Comparison of ENCODE assay signal across 19 cellular contexts in the genomic region with DNA sequence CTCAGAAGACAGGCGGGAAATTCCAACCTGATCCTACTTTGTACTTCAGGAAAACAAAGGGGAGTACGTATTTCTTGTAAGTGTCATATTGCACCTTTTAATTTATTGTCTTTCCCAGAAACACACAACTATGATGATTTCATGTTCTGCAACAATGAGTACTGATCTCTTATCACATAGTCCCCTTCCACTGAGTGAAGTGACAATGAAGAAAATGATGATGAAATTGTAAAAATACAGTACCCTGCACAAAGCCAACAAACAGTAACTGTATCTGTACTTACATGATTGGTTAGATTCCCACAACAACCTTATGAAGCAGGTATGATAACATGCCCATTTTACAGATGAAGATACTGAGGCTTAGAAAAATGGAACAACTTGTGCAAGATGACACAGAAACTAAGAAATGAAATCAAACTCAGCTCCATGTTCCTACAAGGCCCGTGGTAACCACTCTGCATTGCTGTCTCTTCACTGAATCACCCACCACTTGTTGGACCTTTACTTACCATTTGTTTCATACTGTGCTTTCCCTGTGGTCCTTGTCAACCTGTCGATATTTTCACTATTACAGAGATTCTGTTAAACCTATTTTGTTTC. TPM values are rescaled to one million over a fixed set of nuclear protein-coding genes. Genes with fewer than 3 reads are reported as not detected.
DNase-seq lines count a peak whose midpoint lies in the region; ATAC-seq and TF ChIP-seq lines count a peak whose summit lies in the region.
"Had no signal": no experiment of that assay in that cellular context is flagged by ENCODE, and none has a peak within 500 bp of the region (broad histone marks: within the 10 kb centered on the region; RNA-seq: fewer than 3 reads in every experiment).

No MANE protein-coding gene starts in this region.

- H3K27ac Mint-ChIP-seq in activated T-helper 17 cell treated with anti-CD3 and anti-CD28 coated beads, Interleukin-2, amount 50 U/mL, for 72 hours = no peak overlapping the region
- H3K27ac Mint-ChIP-seq in activated CD8-positive, alpha-beta T cell treated with anti-CD3 and anti-CD28 coated beads, Interleukin-2, amount 10 ng/mL, durations not matched to agents 7 days and 5 days = no peak overlapping the region
- H3K27ac Mint-ChIP-seq: CD14-positive monocyte had no signal

- dilution Hi-C loops in IMR-90 (cut with HindIII; ENCODE audit: low sequenced_read_pairs, unreplicated experiment) = no loop called here

- 92% methylated on average over 2 of the region's 4 CpGs; no CpG with 5 or more reads in 1 of the 2 experiments for WGBS in IMR-90 (ENCODE audit: extremely low coverage in 2 of 2, insufficient read length in 1 of 2), 2 experiments

- POLR2A ChIA-PET in HEK293 (lab: Yijun Ruan, JAX) = no interaction called here
- POLR2A ChIA-PET in IMR-90 (lab: Charles Lee; ENCODE audit: unreplicated experiment) = no interaction called here
- POLR2A ChIA-PET in activated CD8-positive, alpha-beta T cell treated with anti-CD3 and anti-CD28 coated beads, Interleukin-2, amount 10 ng/mL, durations not matched to agents 7 days and 5 days (lab: Charles Lee) = interaction anchor here (0.9 kb wide), 1 partner anchor 9 kb away, joined by 3 read pairs; no protein-coding TSS in a partner anchor

- no peak overlapping the region for H3K4ac ChIP-seq in IMR-90 (ENCODE audit: low read depth, low read length)

- no peak overlapping the region for H4K8ac ChIP-seq in IMR-90 (ENCODE audit: low read depth in 2 of 2, low read length in 2 of 2)

- no peak overlapping the region for H3K9ac ChIP-seq in IMR-90 (ENCODE audit: low read depth, low read length)
- H3K9ac ChIP-seq: BLaER1 had no signal

- in situ Hi-C loops in IMR-90 (cut with MboI; ENCODE audit: low sequenced_read_pairs) = loop anchor here (10.0 kb wide), 1 partner anchor 147 kb away; no protein-coding TSS in a partner anchor

- H4K91ac ChIP-seq in IMR-90 (ENCODE audit: insufficient read depth, low read depth, low read length) = no peak overlapping the region

- no peak overlapping the region for H2AFZ ChIP-seq in IMR-90 (replicated peaks; ENCODE audit: low read length, poor library complexity)

- H3K4me3 Mint-ChIP-seq in activated T-helper 17 cell treated with anti-CD3 and anti-CD28 coated beads, Interleukin-2, amount 50 U/mL, for 72 hours = no peak overlapping the region
- H3K4me3 Mint-ChIP-seq in activated CD8-positive, alpha-beta T cell treated with anti-CD3 and anti-CD28 coated beads, Interleukin-2, amount 10 ng/mL, durations not matched to agents 7 days and 5 days = no peak overlapping the region
- H3K4me3 Mint-ChIP-seq: CD14-positive monocyte; CD4-positive, alpha-beta memory T cell; CD4-positive, CD25-positive, alpha-beta regulatory T cell; CD8-positive, alpha-beta memory T cell had no signal

- intact Hi-C loops in IMR-90 (cut with micrococcal nuclease) = loop anchor here (10.0 kb wide), 1 partner anchor 187 kb away; no protein-coding TSS in a partner anchor

- CTCF ChIA-PET in HEK293 (lab: Yijun Ruan, JAX) (interaction anchor here (2.3 kb wide), 1 partner anchor 11 kb away, joined by 11 read pairs; no protein-coding TSS in a partner anchor), IMR-90 (lab: Yijun Ruan, JAX) (no interaction called here)
- CTCF ChIA-PET in activated CD8-positive, alpha-beta T cell treated with anti-CD3 and anti-CD28 coated beads, Interleukin-2, amount 10 ng/mL, durations not matched to agents 7 days and 5 days (lab: Charles Lee) = interaction anchor here (0.9 to 1.7 kb wide), 5 partner anchors 9 to 76 kb away, joined by 3 to 5 read pairs (median 3); no protein-coding TSS in a partner anchor

- H2BK20ac ChIP-seq in IMR-90 (ENCODE audit: low read depth, low read length) = no peak overlapping the region

- H3K18ac ChIP-seq in IMR-90 (ENCODE audit: low read depth, low read length) = no peak overlapping the region

- 0 out of 2 replicates have a peak overlapping the region, but pooled peaks have one; percentile 22 for H3K14ac ChIP-seq in IMR-90 (replicated peaks; ENCODE audit: low read depth, low read length)

- no peak overlapping the region for H2AK5ac ChIP-seq in IMR-90 (ENCODE audit: low read depth, low read length)

- no peaks in the 10 kb centered on the region for H3K9me3 Mint-ChIP-seq in activated T-helper 17 cell treated with anti-CD3 and anti-CD28 coated beads, Interleukin-2, amount 50 U/mL, for 72 hours
- peaks cover 5% of the 10 kb centered on the region for H3K9me3 Mint-ChIP-seq in activated CD8-positive, alpha-beta T cell treated with anti-CD3 and anti-CD28 coated beads, Interleukin-2, amount 10 ng/mL, durations not matched to agents 7 days and 5 days (ENCODE audit: insufficient read depth)
- H3K9me3 Mint-ChIP-seq: CD14-positive monocyte; CD4-positive, CD25-positive, alpha-beta regulatory T cell; CD8-positive, alpha-beta memory T cell had no signal

- no peak for TF ChIP-seq RAD21 in IMR-90 (IDR thresholded peaks at IDR 0.05; ENCODE audit: low read length)

- no peaks in the 10 kb centered on the region for H3K36me3 Mint-ChIP-seq in activated T-helper 17 cell treated with anti-CD3 and anti-CD28 coated beads, Interleukin-2, amount 50 U/mL, for 72 hours (ENCODE audit: low read depth)
- no peaks in the 10 kb centered on the region for H3K36me3 Mint-ChIP-seq in activated CD8-positive, alpha-beta T cell treated with anti-CD3 and anti-CD28 coated beads, Interleukin-2, amount 10 ng/mL, durations not matched to agents 7 days and 5 days (ENCODE audit: low read depth)
- H3K36me3 Mint-ChIP-seq: CD14-positive monocyte; CD4-positive, alpha-beta memory T cell had no signal

- H2AK9ac ChIP-seq in IMR-90 (replicated peaks; ENCODE audit: low read depth, low read length, poor library complexity) = no peak overlapping the region

- H3K4me3 ChIP-seq in HEK293 (ENCODE audit: low read depth, low read length) (no peak overlapping the region), IMR-90 (ENCODE audit: insufficient read depth, low read depth, low read length) (no peak overlapping the region)
- H3K4me3 ChIP-seq: BLaER1 had no signal

- no peak overlapping the region for H3K56ac ChIP-seq in IMR-90 (ENCODE audit: extremely low read depth, insufficient read depth, low read length)

- no TSS peak for BruUV-seq in IMR-90 (replicated peaks; lab: Mats Ljungman, UMichigan)

- TF ChIP-seq POLR2A in IMR-90 (IDR thresholded peaks at IDR 0.05; ENCODE audit: low read depth, low read length) = no peak

- H3K27ac ChIP-seq in HEK293 (ENCODE audit: extremely low read depth, low read depth, low read length) (no peak overlapping the region), IMR-90 (ENCODE audit: insufficient read depth, low read length) (no peak overlapping the region)
- H3K27ac ChIP-seq: BLaER1 had no signal

- no peak overlapping the region for H4K5ac ChIP-seq in IMR-90 (ENCODE audit: low read depth, low read length)

- no peak overlapping the region for H3K4me2 ChIP-seq in IMR-90 (ENCODE audit: low read depth, low read length)
- H3K4me2 ChIP-seq: BLaER1 had no signal

- no peak overlapping the region for H2BK15ac ChIP-seq in IMR-90 (ENCODE audit: low read depth, low read length)

- no peaks in the 10 kb centered on the region; a peak in 1 of 4 replicates for H3K79me1 ChIP-seq in IMR-90 (ENCODE audit: low read depth in 1 of 2, low read length in 2 of 2)

- no peaks in the 10 kb centered on the region for H4K20me1 ChIP-seq in IMR-90 (ENCODE audit: insufficient read depth, low read length)
- H4K20me1 ChIP-seq: BLaER1 had no signal

- no peaks in the 10 kb centered on the region for H3K27me3 Mint-ChIP-seq in activated T-helper 17 cell treated with anti-CD3 and anti-CD28 coated beads, Interleukin-2, amount 50 U/mL, for 72 hours
- H3K27me3 Mint-ChIP-seq in activated CD8-positive, alpha-beta T cell treated with anti-CD3 and anti-CD28 coated beads, Interleukin-2, amount 10 ng/mL, durations not matched to agents 7 days and 5 days (ENCODE audit: low read depth) = peaks cover 7% of the 10 kb centered on the region
- H3K27me3 Mint-ChIP-seq: CD8-positive, alpha-beta memory T cell had no signal

- H3K36me3 ChIP-seq in HEK293 (ENCODE audit: control insufficient read depth in 2 of 2, insufficient read depth in 1 of 2, low read length in 2 of 2) = no peaks in the 10 kb centered on the region
- H3K36me3 ChIP-seq in IMR-90 (ENCODE audit: control insufficient read depth, insufficient read depth, low read length) = no peaks in the 10 kb centered on the region
- H3K36me3 ChIP-seq: BE2C, BLaER1 had no signal

- no peaks in the 10 kb centered on the region for H3K27me3 ChIP-seq in IMR-90 (ENCODE audit: control insufficient read depth, insufficient read depth, low read length)
- H3K27me3 ChIP-seq: BE2C, BLaER1 had no signal

- H3K9me3 ChIP-seq in HEK293 (ENCODE audit: control insufficient read depth, insufficient read depth, low read depth, low read length) (no peaks in the 10 kb centered on the region), IMR-90 (ENCODE audit: control insufficient read depth, insufficient read depth, low read length) (no peaks in the 10 kb centered on the region)
- H3K9me3 ChIP-seq: BE2C, BLaER1, Caco-2 had no signal

- H2BK120ac ChIP-seq in IMR-90 (ENCODE audit: low read depth, low read length) = no peak overlapping the region

- peaks cover 1% of the 10 kb centered on the region for H3K4me1 Mint-ChIP-seq in activated T-helper 17 cell treated with anti-CD3 and anti-CD28 coated beads, Interleukin-2, amount 50 U/mL, for 72 hours
- no peaks in the 10 kb centered on the region for H3K4me1 Mint-ChIP-seq in activated CD8-positive, alpha-beta T cell treated with anti-CD3 and anti-CD28 coated beads, Interleukin-2, amount 10 ng/mL, durations not matched to agents 7 days and 5 days (ENCODE audit: low read depth)
- H3K4me1 Mint-ChIP-seq: CD14-positive monocyte; CD8-positive, alpha-beta memory T cell had no signal

- no peaks in the 10 kb centered on the region for H3K4me1 ChIP-seq in HEK293 (ENCODE audit: control insufficient read depth, insufficient read depth, low read length)
- peaks cover 7% of the 10 kb centered on the region; the same call in 1 of the 2 replicates for H3K4me1 ChIP-seq in IMR-90 (ENCODE audit: control insufficient read depth, insufficient read depth, low read length)
- H3K4me1 ChIP-seq: BE2C, BLaER1, Caco-2 had no signal

- ATAC-seq in IMR-90 (ENCODE audit: low read depth) = no peak
- ATAC-seq in activated T-helper 17 cell treated with anti-CD3 and anti-CD28 coated beads, Interleukin-2, amount 50 U/mL, for 72 hours (replicated peaks) = peak; percentile 64
- no peak for ATAC-seq in activated CD8-positive, alpha-beta T cell treated with anti-CD3 and anti-CD28 coated beads, Interleukin-2, amount 10 ng/mL, durations not matched to agents 7 days and 5 days

- DNase-seq in IMR-90 (no peak), NCI-H748 (lab: John Stamatoyannopoulos, UW; ENCODE audit: unreplicated experiment) (no peak), MV-4-11 (lab: John Stamatoyannopoulos, UW) (no peak)
- DNase-seq in activated CD8-positive, alpha-beta T cell treated with anti-CD3 and anti-CD28 coated beads, Interleukin-2, amount 10 ng/mL, durations not matched to agents 7 days and 5 days = no peak
- DNase-seq: 8988T; ACHN; BE2C; C1 segment of cervical spinal cord; Caco-2; Calu3; CD4-positive, alpha-beta memory T cell; CD4-positive, CD25-positive, alpha-beta regulatory T cell; CD8-positive, alpha-beta memory T cell; DMS79 treated with DMSO at 0.1 percent for 48 hours; GF-D8 had no signal

- H3K23ac ChIP-seq in IMR-90 (ENCODE audit: low read depth, low read length) = no peak overlapping the region

- H3K9me1 ChIP-seq in IMR-90 (ENCODE audit: insufficient read depth, low read length) = no peaks in the 10 kb centered on the region; the same call in 1 of the 2 replicates

- no peak for TF ChIP-seq CTCF in HEK293 (tag by site-specific recombination; IDR thresholded peaks at IDR 0.05)
- no peak for TF ChIP-seq CTCF in IMR-90 (conservative IDR thresholded peaks at IDR 0.05; ENCODE audit: low read depth, low read length)

- no peak overlapping the region for H2BK5ac ChIP-seq in IMR-90 (ENCODE audit: low read depth, low read length, poor library complexity, severe bottlenecking)

RNA-seq across cellular contexts. Expression of gene SLC1A2, which starts 37.5 kb away (rescaled TPM):
- 0.54 and 0.56 TPM in 2 replicates for total RNA-seq in IMR-90 (2012; rRNA removed)
- polyA plus RNA-seq in IMR-90 (2012; rRNA removed) = 0.15 and 0.17 TPM in 2 replicates
- polyA plus RNA-seq in IMR-90 (2012; cell fraction: cytosol; rRNA removed) = 0.01 and 0.05 TPM in 2 replicates
- polyA plus RNA-seq in IMR-90 (2012; cell fraction: nucleus; rRNA removed; ENCODE audit: low replicate concordance) = 0.41 and 2.7 TPM in 2 replicates
- not detected for total RNA-seq in activated T-helper 17 cell treated with anti-CD3 and anti-CD28 coated beads, Interleukin-2, amount 50 U/mL, for 72 hours
- not detected for total RNA-seq in activated CD8-positive, alpha-beta T cell treated with anti-CD3 and anti-CD28 coated beads, Interleukin-2, amount 10 ng/mL, durations not matched to agents 7 days and 5 days
- total RNA-seq: CD4-positive, CD25-positive, alpha-beta regulatory T cell; CD8-positive, alpha-beta memory T cell had no signal
- polyA plus RNA-seq: CD14-positive monocyte had no signal
